Comparison of ENCODE assay signal across 32 cellular contexts in the genomic region with DNA sequence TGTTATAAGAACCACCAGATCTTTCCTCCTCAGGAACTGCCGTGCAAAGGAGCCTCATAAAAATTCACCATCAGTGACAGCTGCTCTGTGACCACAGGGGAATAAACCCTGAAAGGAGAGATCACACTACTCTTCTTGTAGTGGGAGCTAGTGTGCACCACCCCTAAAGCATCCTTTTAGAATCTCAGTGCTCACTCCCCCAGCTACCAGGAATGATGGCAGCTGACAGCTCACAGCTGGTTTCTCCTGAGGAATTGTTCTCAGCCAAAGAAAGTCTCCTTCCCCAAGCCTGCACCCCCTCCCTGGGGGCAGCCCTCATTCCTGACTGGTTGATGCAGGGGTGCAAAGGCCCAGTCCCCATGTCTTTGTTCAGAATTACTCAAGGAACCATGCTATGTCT. TPM values are rescaled to one million over a fixed set of nuclear protein-coding genes. Genes with fewer than 3 reads are reported as not detected.
"Had no signal": no experiment of that assay in that cellular context is flagged by ENCODE, and none has a peak within 500 bp of the region (broad histone marks: within the 10 kb centered on the region; RNA-seq: fewer than 3 reads in every experiment).

No MANE protein-coding gene starts in this region.

- H3K4me1 Mint-ChIP-seq: activated B cell treated with CpG ODN at 0.5 μM for 24 hours; activated T-helper 17 cell treated with anti-CD3 and anti-CD28 coated beads, Interleukin-2, amount 50 U/mL, for 72 hours; central memory CD8-positive, alpha-beta T cell; T-helper 17 cell had no signal

- H3K36me3 ChIP-seq: brain microvascular endothelial cell, esophagus squamous epithelium, gastroesophageal sphincter, WERI-Rb-1 had no signal

- H3K36me3 Mint-ChIP-seq: activated naive CD8-positive, alpha-beta T cell had no signal

- DNase-seq: activated B cell treated with CpG ODN at 0.5 μM for 24 hours; activated CD4-positive, alpha-beta T cell treated with anti-CD3 and anti-CD28 coated beads for 48 hours; activated CD4-positive, alpha-beta T cell treated with anti-CD3 and anti-CD28 coated beads, Interleukin-2, amount 50 U/mL, for 1 hour; activated CD4-positive, alpha-beta T cell treated with anti-CD3 and anti-CD28 coated beads, Interleukin-2, amount 50 U/mL, for 48 hours; activated CD8-positive, alpha-beta memory T cell treated with anti-CD3 and anti-CD28 coated beads for 24 hours; activated CD8-positive, alpha-beta T cell treated with anti-CD3 and anti-CD28 coated beads for 36 hours; activated effector memory CD4-positive, alpha-beta T cell treated with Interleukin-2 at 50 U/mL for 16 hours; activated gamma-delta T cell treated with Interleukin-2 at 50 U/mL for 16 hours; activated naive CD4-positive, alpha-beta T cell treated with anti-CD3 and anti-CD28 coated beads, Interleukin-2, amount 50 U/mL, for 16 hours; activated naive CD4-positive, alpha-beta T cell treated with Interleukin-2 at 50 U/mL for 16 hours; activated T-cell treated with anti-CD3 and anti-CD28 coated beads, Interleukin-2, amount 50 U/mL, for 4 hours; amniotic stem cell; anterior cingulate cortex; brain microvascular endothelial cell; dorsolateral prefrontal cortex; effector memory CD4-positive, alpha-beta T cell; esophagus squamous epithelium; foreskin melanocyte; T-helper 1 cell; T-helper 17 cell; T1000; WERI-Rb-1 had no signal

- H3K27me3 Mint-ChIP-seq: activated B cell treated with CpG ODN at 0.5 μM for 24 hours; dendritic cell treated with granulocyte-macrophage colony-stimulating factor and Interleukin-4, amounts not matched to agents 40 ng/mL and 50 ng/mL, for 4 days had no signal

- H3K9me3 Mint-ChIP-seq: activated B cell treated with CpG ODN at 0.5 μM for 24 hours; activated CD8-positive, alpha-beta T cell treated with anti-CD3 and anti-CD28 coated beads for 36 hours; activated T-cell treated with anti-CD3 and anti-CD28 coated beads, Interleukin-2, amount 50 U/mL, for 4 hours; central memory CD8-positive, alpha-beta T cell; dendritic cell treated with granulocyte-macrophage colony-stimulating factor and Interleukin-4, amounts not matched to agents 40 ng/mL and 50 ng/mL, for 4 days; T-helper 2 cell treated with Interferon-gamma antibody and Interleukin-4, amounts not matched to agents 5 μg/mL and 100 μg/mL, for 36 hours had no signal

- H3K4me1 ChIP-seq: esophagus squamous epithelium, gastroesophageal sphincter had no signal

- H3K4me3 ChIP-seq: coronary artery, dorsolateral prefrontal cortex, esophagus squamous epithelium, gastroesophageal sphincter had no signal

- H3K9me3 ChIP-seq: esophagus squamous epithelium, gastroesophageal sphincter had no signal

- H3K27me3 ChIP-seq: brain microvascular endothelial cell had no signal

- H3K27ac ChIP-seq: brain microvascular endothelial cell, coronary artery, dorsolateral prefrontal cortex, epithelial cell of prostate, esophagus squamous epithelium, gastroesophageal sphincter, WERI-Rb-1 had no signal

- H3K27ac Mint-ChIP-seq: activated B cell treated with CpG ODN at 0.5 μM for 24 hours; activated CD8-positive, alpha-beta T cell treated with anti-CD3 and anti-CD28 coated beads for 36 hours; activated naive CD8-positive, alpha-beta T cell; activated T-helper 17 cell treated with anti-CD3 and anti-CD28 coated beads, Interleukin-2, amount 50 U/mL, for 72 hours; dendritic cell treated with granulocyte-macrophage colony-stimulating factor and Interleukin-4, amounts not matched to agents 40 ng/mL and 50 ng/mL, for 4 days; T-helper 17 cell; T-helper 2 cell treated with Interferon-gamma antibody and Interleukin-4, amounts not matched to agents 5 μg/mL and 100 μg/mL, for 36 hours had no signal

- H3K4me3 Mint-ChIP-seq: activated B cell treated with CpG ODN at 0.5 μM for 24 hours; activated CD8-positive, alpha-beta T cell treated with anti-CD3 and anti-CD28 coated beads for 36 hours; activated naive CD8-positive, alpha-beta T cell; activated T-cell treated with anti-CD3 and anti-CD28 coated beads, Interleukin-2, amount 50 U/mL, for 4 hours; activated T-helper 17 cell treated with anti-CD3 and anti-CD28 coated beads, Interleukin-2, amount 50 U/mL, for 72 hours; central memory CD8-positive, alpha-beta T cell; dendritic cell treated with granulocyte-macrophage colony-stimulating factor and Interleukin-4, amounts not matched to agents 40 ng/mL and 50 ng/mL, for 4 days; T-helper 17 cell; T-helper 2 cell treated with Interferon-gamma antibody and Interleukin-4, amounts not matched to agents 5 μg/mL and 100 μg/mL, for 36 hours had no signal

- ATAC-seq: activated CD4-positive, CD25-positive, alpha-beta regulatory T cell treated with anti-CD3 and anti-CD28 coated beads, Interleukin-2, amount 50 U/mL, for 24 hours; activated CD8-positive, alpha-beta T cell treated with anti-CD3 and anti-CD28 coated beads for 36 hours; activated T-cell treated with anti-CD3 and anti-CD28 coated beads, Interleukin-2, amount 50 U/mL, for 4 hours; activated T-helper 17 cell treated with anti-CD3 and anti-CD28 coated beads, Interleukin-2, amount 50 U/mL, for 72 hours; gastroesophageal sphincter; T-helper 17 cell had no signal

RNA-seq across cellular contexts. Expression of gene VAT1L, which starts 18.7 kb away (rescaled TPM):
- total RNA-seq: activated B cell treated with CpG ODN at 0.5 μM for 24 hours; activated CD8-positive, alpha-beta T cell treated with anti-CD3 and anti-CD28 coated beads for 36 hours; activated T-helper 17 cell treated with anti-CD3 and anti-CD28 coated beads, Interleukin-2, amount 50 U/mL, for 72 hours; bronchial epithelial cell; T-helper 17 cell had no signal
